Comparison of ENCODE assay signal across 19 cellular contexts in the genomic region with DNA sequence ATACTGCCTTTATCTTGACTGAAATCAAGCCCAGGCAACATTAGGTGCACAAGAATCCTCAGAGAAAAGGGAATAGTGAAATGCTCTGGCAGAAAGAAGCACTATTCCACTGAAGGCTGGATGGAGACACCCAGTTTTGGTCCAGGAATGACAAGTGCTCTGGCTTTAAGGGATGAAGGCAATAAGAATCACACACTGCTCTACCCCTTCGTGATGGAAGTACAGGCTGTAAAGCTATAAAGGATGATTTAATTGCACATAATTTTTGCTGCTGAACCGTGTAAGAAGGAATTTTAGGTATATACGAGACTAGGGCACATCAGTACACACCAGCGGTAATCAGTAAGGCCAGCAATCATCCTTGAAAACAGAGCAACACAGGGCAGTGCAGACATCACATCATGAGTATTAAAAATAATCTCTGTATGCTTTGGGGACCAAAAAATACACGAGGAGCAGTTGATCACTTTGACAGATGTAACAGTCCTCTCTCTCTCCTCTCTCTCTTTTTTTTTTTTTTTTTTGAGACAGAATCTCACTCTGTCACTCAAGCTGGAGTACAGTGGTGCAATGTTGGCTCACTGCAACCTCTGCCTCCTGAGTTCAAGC.
DNase-seq lines count a peak whose midpoint lies in the region; ATAC-seq, FAIRE-seq and TF ChIP-seq lines count a peak whose summit lies in the region.
"Had no signal": no experiment of that assay in that cellular context is flagged by ENCODE, and none has a peak within 500 bp of the region (broad histone marks: within the 10 kb centered on the region; RNA-seq: fewer than 3 reads in every experiment).

No MANE protein-coding gene starts in this region.

- TF ChIP-seq POLR2A in HepG2 (IDR thresholded peaks at IDR 0.05; ENCODE audit: insufficient read depth in 1 of 2, low read depth in 2 of 2, low read length in 2 of 2) (no peak), right lobe of liver (IDR thresholded peaks at IDR 0.05) (no peak), prostate gland (IDR thresholded peaks at IDR 0.05) (no peak)

- peaks cover 77% of the 10 kb centered on the region for H3K4me1 ChIP-seq in HepG2 (ENCODE audit: insufficient read depth, low read length)
- H3K4me1 ChIP-seq in right lobe of liver, result peaks cover 0 to 73% (median 23%) of the 10 kb centered on the region in 4 donors
- peaks cover 15% of the 10 kb centered on the region for H3K4me1 ChIP-seq in A673 (ENCODE audit: insufficient read depth, low read length, poor library complexity, severe bottlenecking)
- peaks cover 12% of the 10 kb centered on the region for H3K4me1 ChIP-seq in prostate gland (replicated peaks)

- no peaks in the 10 kb centered on the region for H3K36me3 ChIP-seq in HepG2 (replicated peaks in 1 of 2; ENCODE audit: control insufficient read depth in 1 of 2, insufficient read depth in 2 of 2, low read length in 2 of 2)
- H3K36me3 ChIP-seq in right lobe of liver, result no peaks in the 10 kb centered on the region
- no peaks in the 10 kb centered on the region for H3K36me3 ChIP-seq in SK-N-MC (ENCODE audit: insufficient read depth, low read length)
- no peaks in the 10 kb centered on the region for H3K36me3 ChIP-seq in A673 (ENCODE audit: insufficient read depth, low read length, poor library complexity, severe bottlenecking)
- no peaks in the 10 kb centered on the region for H3K36me3 ChIP-seq in prostate gland
- H3K36me3 ChIP-seq: thoracic aorta had no signal

- ATAC-seq in HepG2 (no peak), right lobe of liver (no peak)
- ATAC-seq: activated CD4-positive, CD25-positive, alpha-beta regulatory T cell treated with anti-CD3 and anti-CD28 coated beads, Interleukin-2, amount 50 U/mL, for 24 hours; K562; stimulated activated naive B cell treated with anti-CD40 and anti-IgM and Interleukin-4, amounts not matched to agents 10 μg/mL and 1 μg/mL and 100 μg/mL, for 72 hours had no signal

- CTCF ChIA-PET in HepG2 (lab: Yijun Ruan, JAX; ENCODE audit: low intra/inter-chr PET ratio, low total read pairs), result no interaction called here
- CTCF ChIA-PET in A673 (lab: Charles Lee), result no interaction called here

- H3K9me3 ChIP-seq in HepG2 (ENCODE audit: low read length), result no peaks in the 10 kb centered on the region
- H3K9me3 ChIP-seq in right lobe of liver, result no peaks in the 10 kb centered on the region
- H3K9me3 ChIP-seq in SK-N-MC (ENCODE audit: low read depth, low read length), result no peaks in the 10 kb centered on the region
- no peaks in the 10 kb centered on the region for H3K9me3 ChIP-seq in A673 (ENCODE audit: low read depth, low read length, poor library complexity, severe bottlenecking)
- H3K9me3 ChIP-seq in prostate gland, result no peaks in the 10 kb centered on the region
- H3K9me3 ChIP-seq: thoracic aorta had no signal

- no peak overlapping the region for H3K27ac ChIP-seq in HepG2 (ENCODE audit: extremely low read length, insufficient read depth, low read length)
- no peak overlapping the region for H3K27ac ChIP-seq in right lobe of liver
- H3K27ac ChIP-seq in SK-N-MC, result no peak overlapping the region
- H3K27ac ChIP-seq in A673 (ENCODE audit: low read depth, low read length, poor library complexity, severe bottlenecking), result no peak overlapping the region
- peak overlapping the region in 1 of 2 donors; percentile 3 for H3K27ac ChIP-seq in prostate gland
- H3K27ac ChIP-seq: thoracic aorta had no signal

- WGBS in HepG2 (ENCODE audit: low lambda C conversion rate), result 49% methylated on average over 5 of the region's 5 CpGs
- WGBS in right lobe of liver (ENCODE audit: insufficient coverage, low coverage, low lambda C conversion rate, missing lambda C conversion rate), result 66% methylated on average over 5 of the region's 5 CpGs
- WGBS in prostate gland, result 21% methylated on average over 5 of the region's 5 CpGs

- in situ Hi-C loops in HepG2 (cut with HindIII; ENCODE audit: extremely low pct_ligation_motif_present, low pct_unique_long_range_greater_than_20kb), result no loop called here

- TF ChIP-seq EP300 in HepG2 (IDR thresholded peaks at IDR 0.05; ENCODE audit: low read depth in 2 of 2, low read length in 2 of 2) (no peak), HepG2 (CRISPR knock-in tag; IDR thresholded peaks at IDR 0.05; ENCODE audit: borderline replicate concordance) (no peak)

- H3K79me2 ChIP-seq in HepG2 (ENCODE audit: insufficient read depth, low read length), result no peaks in the 10 kb centered on the region

- DNase-seq in HepG2 (ENCODE audit: low spot score) (no peak), right lobe of liver (no peak), SK-N-MC (ENCODE audit: low read depth, low spot score) (no peak), medulla oblongata (ENCODE audit: extremely low spot score) (peak; percentile 29), urothelium cell line (ENCODE audit: low spot score) (no peak), NCI-H510A (lab: John Stamatoyannopoulos, UW) (no peak), A673 (ENCODE audit: low spot score) (no peak), prostate gland (ENCODE audit: low spot score) (no peak)
- DNase-seq: activated naive CD4-positive, alpha-beta T cell treated with anti-CD3 and anti-CD28 coated beads, Interleukin-2, amount 10 ng/mL, durations not matched to agents 7 days and 5 days; activated T-cell treated with anti-CD3 and anti-CD28 coated beads, Interleukin-2, amount 50 U/mL, for 48 hours; central memory CD4-positive, alpha-beta T cell; dorsolateral prefrontal cortex; EL; stimulated activated naive B cell treated with anti-CD40 and anti-IgM and Interleukin-4, amounts not matched to agents 10 μg/mL and 1 μg/mL and 100 μg/mL, for 72 hours had no signal

- no peak for FAIRE-seq in HepG2 (lab: Jason Lieb, UNC)
- FAIRE-seq in urothelium cell line (lab: Jason Lieb, UNC), result peak; percentile 13
- FAIRE-seq: K562, RCC 7860 had no signal

- TF ChIP-seq RAD21 in HepG2 (CRISPR knock-in tag; IDR thresholded peaks at IDR 0.05), result no peak

- no peaks in the 10 kb centered on the region for H4K20me1 ChIP-seq in HepG2 (ENCODE audit: insufficient read depth, low read length)

- H2AFZ ChIP-seq in HepG2 (ENCODE audit: low read length), result no peak overlapping the region

- H3K9ac ChIP-seq in HepG2 (ENCODE audit: insufficient read depth, low read depth, low read length), result no peak overlapping the region
- H3K9ac ChIP-seq in SK-N-MC (ENCODE audit: insufficient read length), result no peak overlapping the region

- H3K27me3 ChIP-seq in HepG2 (ENCODE audit: control insufficient read depth in 1 of 2, insufficient read depth in 2 of 2, low read length in 2 of 2), result no peaks in the 10 kb centered on the region
- H3K27me3 ChIP-seq in right lobe of liver, result no peaks in the 10 kb centered on the region
- H3K27me3 ChIP-seq in A673 (replicated peaks; ENCODE audit: insufficient read depth, low read depth, low read length, poor library complexity), result no peaks in the 10 kb centered on the region
- H3K27me3 ChIP-seq in prostate gland (replicated peaks; ENCODE audit: insufficient read depth), result no peaks in the 10 kb centered on the region
- H3K27me3 ChIP-seq: dorsolateral prefrontal cortex had no signal

- H3K4me3 ChIP-seq in HepG2 (replicated peaks in 1 of 3; ENCODE audit: insufficient read depth in 1 of 3, low read depth in 2 of 3, low read length in 3 of 3) (no peak overlapping the region), right lobe of liver (no peak overlapping the region), SK-N-MC (peak overlapping the region; percentile 16; the same call in 1 of the 2 replicates), A673 (ENCODE audit: low read depth, low read length, poor library complexity, severe bottlenecking) (no peak overlapping the region), prostate gland (no peak overlapping the region)
- H3K4me3 ChIP-seq: dorsolateral prefrontal cortex, K562, smooth muscle cell, thoracic aorta had no signal

- BruUV-seq in HepG2 (replicated peaks; lab: Mats Ljungman, UMichigan) (no TSS peak), A673 (replicated peaks; lab: Mats Ljungman, UMichigan) (no TSS peak)

- TF ChIP-seq CTCF in HepG2 (CRISPR knock-in tag; IDR thresholded peaks at IDR 0.05) (no peak), right lobe of liver (IDR thresholded peaks at IDR 0.05) (no peak), A673 (conservative IDR thresholded peaks at IDR 0.05; ENCODE audit: low read depth, low read length) (no peak), prostate gland (IDR thresholded peaks at IDR 0.05) (no peak)

- H3K4me2 ChIP-seq in HepG2 (ENCODE audit: low read depth, low read length), result peak overlapping the region; percentile 58; the same call in 1 of the 2 replicates
- H3K4me2 ChIP-seq: smooth muscle cell had no signal

- intact Hi-C loops in HepG2 (cut with micrococcal nuclease; ENCODE audit: unreplicated experiment), result loop anchor here (10.0 kb wide), 1 partner anchor 117 kb away; no protein-coding TSS in a partner anchor
- intact Hi-C loops in right lobe of liver (cut with DNase I), result no loop called here
- intact Hi-C loops in A673 (cut with micrococcal nuclease; ENCODE audit: unreplicated experiment), result no loop called here
- intact Hi-C loops in prostate gland (cut with DNase I), result loop anchor here (10.0 kb wide), 1 partner anchor 213 kb away; no protein-coding TSS in a partner anchor

- POLR2A ChIA-PET in HepG2 (lab: Yijun Ruan, JAX) (no interaction called here), A673 (lab: Charles Lee; ENCODE audit: low non-redundant PET) (no interaction called here)

TF ChIP-seq in HepG2, 621 proteins besides CTCF, POLR2A, EP300 and RAD21:
- TF ChIP-seq KLF16 (CRISPR knock-in tag; IDR thresholded peaks at IDR 0.05) (0 out of 4 replicates have a peak, but pooled peaks of 1 of the 2 experiments have one; percentile 1), YY1 (IDR thresholded peaks at IDR 0.05; ENCODE audit: insufficient read depth, insufficient replicate concordance, low read depth, low read length) (no peak)
TF ChIP-seq in HepG2: peak in this region for 1.

Comparison
In these comparisons a context has a peak if more than half of its experiments do, and no peak if none do; other contexts are left out.
1. intact Hi-C loops: an anchor here in HepG2 (10.0 kb wide) and prostate gland (10.0 kb wide); none called in right lobe of liver and A673.